In genomic region chr18:48534364-48534763, GRCh38 we compare ENCODE assay signal across 21 cellular contexts. TPM values are rescaled to one million over a fixed set of nuclear protein-coding genes. Genes with fewer than 3 reads are reported as not detected.
DNase-seq lines count a peak whose midpoint lies in the region; ATAC-seq and TF ChIP-seq lines count a peak whose summit lies in the region.
"Had no signal": no experiment of that assay in that cellular context is flagged by ENCODE, and none has a peak within 500 bp of the region (broad histone marks: within the 10 kb centered on the region; RNA-seq: fewer than 3 reads in every experiment).

No MANE protein-coding gene starts in this region.

- H3K9me3 ChIP-seq in Loucy (ENCODE audit: insufficient read depth, low read depth, low read length) (no peaks in the 10 kb centered on the region), endodermal cell (ENCODE audit: control insufficient read depth, low read length) (no peaks in the 10 kb centered on the region), mucosa of descending colon (no peaks in the 10 kb centered on the region)
- H3K9me3 ChIP-seq: gastroesophageal sphincter, HAP-1, MG63 had no signal

- H3K9ac ChIP-seq in Loucy (ENCODE audit: low read depth, low read length, poor library complexity, severe bottlenecking): peak overlapping the region; percentile 7
- H3K9ac ChIP-seq in endodermal cell (ENCODE audit: extremely low read depth, low read length, poor library complexity, severe bottlenecking): no peak overlapping the region

- no peak overlapping the region for H3K4me3 Mint-ChIP-seq in endodermal cell
- H3K4me3 Mint-ChIP-seq: activated naive CD4-positive, alpha-beta T cell treated with anti-CD3 and anti-CD28 coated beads for 36 hours; nephron had no signal

- H3K27me3 Mint-ChIP-seq in endodermal cell (ENCODE audit: insufficient read depth): peaks cover 2% of the 10 kb centered on the region

- in situ Hi-C loops in ACHN (cut with HindIII; ENCODE audit: low pct_ligation_motif_present, low pct_unique_long_range_greater_than_20kb, low sequenced_read_pairs): no loop called here

- peak overlapping the region; percentile 48 for H3K4me2 ChIP-seq in Loucy (ENCODE audit: low read depth, low read length, poor library complexity, severe bottlenecking)

- intact Hi-C loops in mucosa of descending colon (cut with DNase I, micrococcal nuclease): no loop called here

- no peaks in the 10 kb centered on the region for H3K9me2 ChIP-seq in Loucy (replicated peaks; ENCODE audit: low read depth, low read length)

- DNase-seq in AG08396 (ENCODE audit: low spot score): peak; percentile 44
- peak; percentile 44 for DNase-seq in endodermal cell
- peak; percentile 59 for DNase-seq in kidney tubule cell (ENCODE audit: low spot score)
- DNase-seq in mucosa of descending colon: no peak
- DNase-seq in cortex of kidney (lab: John Stamatoyannopoulos, UW): no peak
- DNase-seq in ACHN: no peak
- no peak for DNase-seq in HPDE6-E6E7 (ENCODE audit: extremely low spot score)
- DNase-seq: activated CD4-positive, alpha-beta T cell treated with anti-CD3 and anti-CD28 coated beads for 4 hours; activated naive CD4-positive, alpha-beta T cell treated with anti-CD3 and anti-CD28 coated beads for 36 hours; effector CD4-positive, alpha-beta T cell; GF-D8; MG63; NCI-H187 treated with DMSO at 0.1 percent for 48 hours; NCI-H524 treated with DMSO at 0.1 percent for 48 hours; OCI-M1 had no signal

- no peak overlapping the region for H3K27ac Mint-ChIP-seq in endodermal cell
- H3K27ac Mint-ChIP-seq: activated naive CD4-positive, alpha-beta T cell treated with anti-CD3 and anti-CD28 coated beads for 36 hours; brain had no signal

- H3K27me3 ChIP-seq in Loucy (ENCODE audit: insufficient read depth, low read length, poor library complexity, severe bottlenecking) (no peaks in the 10 kb centered on the region), endodermal cell (ENCODE audit: control insufficient read depth, insufficient read depth, low read length, poor library complexity, severe bottlenecking) (no peaks in the 10 kb centered on the region)
- H3K27me3 ChIP-seq: gastroesophageal sphincter, MG63 had no signal

- H3K4me1 Mint-ChIP-seq in endodermal cell: peaks cover 16% of the 10 kb centered on the region

- no peak for TF ChIP-seq CTCF in Loucy (conservative IDR thresholded peaks at IDR 0.05; ENCODE audit: low read length)
- no peak for TF ChIP-seq CTCF in endodermal cell (conservative IDR thresholded peaks at IDR 0.05)
- no peak for TF ChIP-seq CTCF in mucosa of descending colon (IDR thresholded peaks at IDR 0.05)

- 94 to 95% methylated on average over 3 of the region's 3 CpGs for WGBS in endodermal cell (ENCODE audit: insufficient coverage in 1 of 2, insufficient read length in 1 of 2), 2 experiments

- H3K36me3 ChIP-seq in Loucy (ENCODE audit: insufficient read depth, low read length) (no peaks in the 10 kb centered on the region), endodermal cell (ENCODE audit: control insufficient read depth, insufficient read depth, low read length) (no peaks in the 10 kb centered on the region), mucosa of descending colon (ENCODE audit: low read depth) (no peaks in the 10 kb centered on the region)
- H3K36me3 ChIP-seq: gastroesophageal sphincter, HAP-1, MG63 had no signal

- no peak for ATAC-seq in mucosa of descending colon
- ATAC-seq: gastroesophageal sphincter had no signal

- H3K36me3 Mint-ChIP-seq in endodermal cell (ENCODE audit: low read depth): no peaks in the 10 kb centered on the region
- H3K36me3 Mint-ChIP-seq: brain had no signal

- H3K27ac ChIP-seq in endodermal cell (ENCODE audit: low read depth, low read length): no peak overlapping the region
- H3K27ac ChIP-seq: gastroesophageal sphincter, SK-N-MC had no signal

- no peaks in the 10 kb centered on the region for H4K20me1 ChIP-seq in Loucy (ENCODE audit: insufficient read depth, low read length, poor library complexity, severe bottlenecking)

- H2AFZ ChIP-seq in Loucy (ENCODE audit: low read length): peak overlapping the region; percentile 69

- H3K4me1 ChIP-seq in Loucy (ENCODE audit: insufficient read depth, low read length, poor library complexity, severe bottlenecking) (peaks cover 34% of the 10 kb centered on the region), endodermal cell (ENCODE audit: control insufficient read depth, insufficient read depth, low read length) (peaks cover 7% of the 10 kb centered on the region), mucosa of descending colon (ENCODE audit: low read depth) (no peaks in the 10 kb centered on the region)

- peaks cover 3% of the 10 kb centered on the region; the same call in 1 of the 2 replicates for H3K79me2 ChIP-seq in Loucy (ENCODE audit: insufficient read depth, low read length)

- H3K4me3 ChIP-seq in Loucy (ENCODE audit: low read length, poor library complexity, severe bottlenecking) (no peak overlapping the region), endodermal cell (ENCODE audit: low read length) (no peak overlapping the region), mucosa of descending colon (no peak overlapping the region)
- H3K4me3 ChIP-seq: gastroesophageal sphincter, HAP-1, MG63, SK-N-MC had no signal

- no peaks in the 10 kb centered on the region for H3K9me3 Mint-ChIP-seq in endodermal cell
- H3K9me3 Mint-ChIP-seq: activated naive CD4-positive, alpha-beta T cell treated with anti-CD3 and anti-CD28 coated beads for 36 hours; nephron had no signal

- H3F3A ChIP-seq in Loucy (ENCODE audit: low read depth): 0 out of 2 replicates have a peak, but pooled peaks cover 4% of the 10 kb centered on the region

RNA-seq across cellular contexts. Expression of gene CTIF, which starts 4.5 kb away (rescaled TPM):
- total RNA-seq in endodermal cell (10 to 100 TPM; 33.8 to 41.6 TPM), mucosa of descending colon (10 to 100 TPM; 13.2 to 50.3 (median 19.6) TPM)
- 35.4 TPM for polyA plus RNA-seq in endodermal cell (2013, experiment 1 of 2)
- polyA plus RNA-seq in endodermal cell (2013, experiment 2 of 2): 34.4 TPM

Comparison
In these comparisons a context has a peak if more than half of its experiments do, and no peak if none do; other contexts are left out.
1. DNase-seq: peak in AG08396 (single experiment), endodermal cell (single experiment) and kidney tubule cell (single experiment); none in mucosa of descending colon (0 of 3), cortex of kidney (single experiment), ACHN (single experiment) and HPDE6-E6E7 (single experiment).